Comparison of ENCODE assay signal across 19 cellular contexts in genomic region chr9:12847591-12847990, GRCh38.
DNase-seq lines count a peak whose midpoint lies in the region; ATAC-seq and TF ChIP-seq lines count a peak whose summit lies in the region.
"Had no signal": no experiment of that assay in that cellular context is flagged by ENCODE, and none has a peak within 500 bp of the region (broad histone marks: within the 10 kb centered on the region; RNA-seq: fewer than 3 reads in every experiment).

No MANE protein-coding gene starts in this region.

- H3K4me1 Mint-ChIP-seq in chondrocyte (ENCODE audit: low read depth) (peaks cover 39% of the 10 kb centered on the region), nephron progenitor cell (peaks cover 20% of the 10 kb centered on the region)
- H3K4me1 Mint-ChIP-seq: CD8-positive, alpha-beta memory T cell had no signal

- TF ChIP-seq CTCF in chondrocyte (IDR thresholded peaks at IDR 0.05) (no peak), nephron progenitor cell (IDR thresholded peaks at IDR 0.05) (no peak)

- DNase-seq in EH (ENCODE audit: low read depth) = peak; percentile 3
- no peak for DNase-seq in chondrocyte (ENCODE audit: low spot score)
- DNase-seq in iris pigment epithelial cell (ENCODE audit: low read depth) = peak; percentile 35
- no peak for DNase-seq in nephron progenitor cell
- no peak for DNase-seq in NCI-H2196 (lab: John Stamatoyannopoulos, UW; ENCODE audit: unreplicated experiment)
- no peak for DNase-seq in putamen (ENCODE audit: low spot score)
- DNase-seq: CD8-positive, alpha-beta memory T cell; GOT3; Kasumi-1; NCI-H1417; NCI-H1694 treated with DMSO at 0.1 percent for 48 hours; NCI-H2081 treated with DMSO at 0.1 percent for 48 hours; NCI-H2171 treated with DMSO at 0.1 percent for 48 hours; NCI-H446 treated with DMSO at 0.1 percent for 48 hours; NCI-H526 treated with DMSO at 0.1 percent for 48 hours; OCI-M1; Right ventricle myocardium superior had no signal

- ATAC-seq in GM19351 (IDR thresholded peaks at IDR 0.05; ENCODE audit: unreplicated experiment) = no peak
- ATAC-seq: HCT116 had no signal

- no peaks in the 10 kb centered on the region for H3K27me3 Mint-ChIP-seq in chondrocyte (ENCODE audit: low read depth)
- peaks cover 3% of the 10 kb centered on the region for H3K27me3 Mint-ChIP-seq in nephron progenitor cell (ENCODE audit: low read depth, poor library complexity)
- H3K27me3 Mint-ChIP-seq: CD8-positive, alpha-beta memory T cell had no signal

- peaks cover 5% of the 10 kb centered on the region for H3K9me3 Mint-ChIP-seq in chondrocyte (ENCODE audit: low read depth)
- H3K9me3 Mint-ChIP-seq in nephron progenitor cell = no peaks in the 10 kb centered on the region

- H3K36me3 Mint-ChIP-seq in chondrocyte (ENCODE audit: low read depth) = no peaks in the 10 kb centered on the region
- H3K36me3 Mint-ChIP-seq in nephron progenitor cell (ENCODE audit: low read depth) = no peaks in the 10 kb centered on the region
- H3K36me3 Mint-ChIP-seq: CD8-positive, alpha-beta memory T cell had no signal

- H3K4me3 Mint-ChIP-seq in chondrocyte (ENCODE audit: unreplicated experiment) = no peak overlapping the region
- H3K4me3 Mint-ChIP-seq in nephron progenitor cell = no peak overlapping the region
- H3K4me3 Mint-ChIP-seq: CD8-positive, alpha-beta memory T cell had no signal

- H3K27ac Mint-ChIP-seq in chondrocyte (ENCODE audit: unreplicated experiment) (peak overlapping the region; percentile 13), nephron progenitor cell (peak overlapping the region; percentile 30)
- H3K27ac Mint-ChIP-seq: CD8-positive, alpha-beta memory T cell had no signal

Comparison
In these comparisons a context has a peak if more than half of its experiments do, and no peak if none do; other contexts are left out.
1. DNase-seq: peak in EH (single experiment) and iris pigment epithelial cell (single experiment); none in chondrocyte (single experiment), nephron progenitor cell (single experiment), NCI-H2196 (single experiment) and putamen (single experiment).